In genomic region chr4:61520688-61521160, GRCh38 we compare ENCODE assay signal across 15 cellular contexts.
A peak's percentile ranks its signal among the peaks of the same experiment; 100 is the strongest.
DNase-seq lines count a peak whose midpoint lies in the region; ATAC-seq and TF ChIP-seq lines count a peak whose summit lies in the region.
"Had no signal": no experiment of that assay in that cellular context is flagged by ENCODE, and none has a peak within 500 bp of the region (broad histone marks: within the 10 kb centered on the region; RNA-seq: fewer than 3 reads in every experiment).

No MANE protein-coding gene starts in this region.

- H2BK15ac ChIP-seq in mesendoderm (replicated peaks; ENCODE audit: low read depth), result no peak overlapping the region

- no peak overlapping the region for H2AK5ac ChIP-seq in mesendoderm (ENCODE audit: low read length)

- no peaks in the 10 kb centered on the region for H3F3A ChIP-seq in GM23338 (replicated peaks; ENCODE audit: low read depth)

- H2BK5ac ChIP-seq in mesendoderm (ENCODE audit: low read length), result no peak overlapping the region

- H4K5ac ChIP-seq in mesendoderm (ENCODE audit: low read length), result no peak overlapping the region

- intact Hi-C loops in sciatic nerve (cut with DNase I) (no loop called here), thyroid gland (cut with DNase I) (no loop called here)

- no peaks in the 10 kb centered on the region for H3K9me2 ChIP-seq in GM23338 (ENCODE audit: insufficient read depth)

- H2BK120ac ChIP-seq in mesendoderm (ENCODE audit: low read depth, low read length), result no peak overlapping the region

- H3K4ac ChIP-seq in mesendoderm (ENCODE audit: low read depth, low read length), result no peak overlapping the region

- no peaks in the 10 kb centered on the region for H4K20me1 ChIP-seq in GM23338 (replicated peaks; ENCODE audit: insufficient read depth)
- no peaks in the 10 kb centered on the region for H4K20me1 ChIP-seq in osteoblast (ENCODE audit: insufficient read depth, low read length)
- H4K20me1 ChIP-seq: BLaER1 treated with 17β-estradiol and CSF1 and Interleukin-3, amounts not matched to agents 10 nM and 100 nM had no signal

- WGBS in mesendoderm (ENCODE audit: extremely low coverage, insufficient coverage, low lambda C conversion rate), result no CpG with 5 or more reads among the region's 1 CpG
- WGBS in thyroid gland, 2 donors, result 86 to 88% methylated on average over 1 of the region's 1 CpG

- H3K9me3 ChIP-seq in osteoblast (ENCODE audit: low read depth, low read length) (peaks cover 6% of the 10 kb centered on the region), thyroid gland (no peaks in the 10 kb centered on the region)
- H3K9me3 ChIP-seq: BLaER1 treated with 17β-estradiol and CSF1 and Interleukin-3, amounts not matched to agents 10 nM and 100 nM; esophagus muscularis mucosa; sigmoid colon; suprapubic skin had no signal

- no peak overlapping the region for H2AFZ ChIP-seq in GM23338
- no peak overlapping the region for H2AFZ ChIP-seq in osteoblast (ENCODE audit: low read length)

- H3K4me2 ChIP-seq in GM23338 (peak overlapping the region; percentile 42), mesendoderm (ENCODE audit: low read length) (no peak overlapping the region), osteoblast (ENCODE audit: insufficient read depth, low read length) (no peak overlapping the region)
- H3K4me2 ChIP-seq: BLaER1 treated with 17β-estradiol and CSF1 and Interleukin-3, amounts not matched to agents 10 nM and 100 nM had no signal

- H3K4me1 ChIP-seq in GM23338 (ENCODE audit: insufficient read depth) (peaks cover 41% of the 10 kb centered on the region), mesendoderm (ENCODE audit: control insufficient read depth, low read depth, low read length) (no peaks in the 10 kb centered on the region), osteoblast (ENCODE audit: insufficient read depth, low read length) (no peaks in the 10 kb centered on the region), thyroid gland (no peaks in the 10 kb centered on the region)
- H3K4me1 ChIP-seq: esophagus muscularis mucosa, sigmoid colon, suprapubic skin had no signal

- H3K27me3 Mint-ChIP-seq in GM23338 (ENCODE audit: insufficient read depth, low read depth, poor library complexity), result peaks cover 4% of the 10 kb centered on the region
- H3K27me3 Mint-ChIP-seq: activated CD4-positive, alpha-beta T cell treated with anti-CD3 and anti-CD28 coated beads, Interleukin-2, amount 10 ng/mL, durations not matched to agents 7 days and 5 days had no signal

- H3K18ac ChIP-seq in mesendoderm (ENCODE audit: low read length), result no peak overlapping the region

- H3K56ac ChIP-seq in mesendoderm (ENCODE audit: low read length), result no peak overlapping the region

- H3K9me3 Mint-ChIP-seq in GM23338, result no peaks in the 10 kb centered on the region
- H3K9me3 Mint-ChIP-seq: activated CD4-positive, alpha-beta T cell treated with anti-CD3 and anti-CD28 coated beads, Interleukin-2, amount 10 ng/mL, durations not matched to agents 7 days and 5 days had no signal

- no peak overlapping the region for H3K9ac ChIP-seq in mesendoderm (ENCODE audit: low read length)
- H3K9ac ChIP-seq: BLaER1 treated with 17β-estradiol and CSF1 and Interleukin-3, amounts not matched to agents 10 nM and 100 nM had no signal

- TF ChIP-seq CTCF in GM23338 (conservative IDR thresholded peaks at IDR 0.05; ENCODE audit: low read depth in 2 of 2), result no peak
- no peak for TF ChIP-seq CTCF in brain microvascular endothelial cell (IDR thresholded peaks at IDR 0.05; ENCODE audit: low read depth, low read length, missing control alignments)
- TF ChIP-seq CTCF in osteoblast (IDR thresholded peaks at IDR 0.05; ENCODE audit: extremely low read depth, low read depth, low read length), result no peak
- no peak for TF ChIP-seq CTCF in thyroid gland (IDR thresholded peaks at IDR 0.05)

- H3K23ac ChIP-seq in mesendoderm (ENCODE audit: low read length), result no peak overlapping the region

- in situ Hi-C loops in brain microvascular endothelial cell (cut with HindIII; ENCODE audit: low pct_ligation_motif_present, low sequenced_read_pairs), result no loop called here

- H3K27me3 ChIP-seq in GM23338 (ENCODE audit: insufficient read depth), result no peaks in the 10 kb centered on the region
- H3K27me3 ChIP-seq in brain microvascular endothelial cell (replicated peaks), result no peaks in the 10 kb centered on the region
- H3K27me3 ChIP-seq in mesendoderm (ENCODE audit: insufficient read depth, low read length, poor library complexity), result no peaks in the 10 kb centered on the region
- no peaks in the 10 kb centered on the region for H3K27me3 ChIP-seq in osteoblast (ENCODE audit: insufficient read depth, low read length)
- no peaks in the 10 kb centered on the region for H3K27me3 ChIP-seq in thyroid gland
- H3K27me3 ChIP-seq: BLaER1 treated with 17β-estradiol and CSF1 and Interleukin-3, amounts not matched to agents 10 nM and 100 nM; sigmoid colon; suprapubic skin had no signal

- H3K4me3 Mint-ChIP-seq in GM23338, result peak overlapping the region; percentile 31
- H3K4me3 Mint-ChIP-seq: activated CD4-positive, alpha-beta T cell treated with anti-CD3 and anti-CD28 coated beads, Interleukin-2, amount 10 ng/mL, durations not matched to agents 7 days and 5 days had no signal

- H3K79me2 ChIP-seq in GM23338 (replicated peaks; ENCODE audit: insufficient read depth) (no peaks in the 10 kb centered on the region), mesendoderm (ENCODE audit: control insufficient read depth, insufficient read depth, low read length) (no peaks in the 10 kb centered on the region), osteoblast (ENCODE audit: insufficient read depth, low read length) (no peaks in the 10 kb centered on the region)

- H3K36me3 Mint-ChIP-seq in GM23338 (ENCODE audit: low read depth), result no peaks in the 10 kb centered on the region

- peak; percentile 60 for DNase-seq in GM23338 (ENCODE audit: low spot score)
- peak; percentile 13 for DNase-seq in MV-4-11 (lab: John Stamatoyannopoulos, UW)
- DNase-seq in brain microvascular endothelial cell, result peak; percentile 88
- peak; percentile 49 for DNase-seq in mesendoderm
- no peak for DNase-seq in osteoblast (ENCODE audit: insufficient read length, low spot score, missing footprints)
- DNase-seq in sciatic nerve (ENCODE audit: low spot score), result no peak
- DNase-seq in thyroid gland, result no peak
- no peak for DNase-seq in LoVo (ENCODE audit: low spot score)
- DNase-seq: activated CD4-positive, alpha-beta T cell treated with anti-CD3 and anti-CD28 coated beads, Interleukin-2, amount 10 ng/mL, durations not matched to agents 7 days and 5 days; NCI-H1417 treated with DMSO at 0.1 percent for 48 hours; sigmoid colon had no signal

- peak; percentile 16; the same call in 2 of the 3 replicates for ATAC-seq in GM23338
- no peak for ATAC-seq in sciatic nerve

- H4K8ac ChIP-seq in mesendoderm (ENCODE audit: low read depth, low read length), result no peak overlapping the region

- peak overlapping the region; percentile 94 for H3K27ac Mint-ChIP-seq in GM23338
- H3K27ac Mint-ChIP-seq: activated CD4-positive, alpha-beta T cell treated with anti-CD3 and anti-CD28 coated beads, Interleukin-2, amount 10 ng/mL, durations not matched to agents 7 days and 5 days; activated T-helper 2 cell treated with anti-CD3 and anti-CD28 coated beads, Interferon-gamma antibody, Interleukin-2, Interleukin-4, amounts not matched to agents 10 μg/mL and 5 μg/mL and 100 μg/mL, durations not matched to agents 14 hours and 24 hours and 36 hours had no signal

- H3K4me1 Mint-ChIP-seq in GM23338, result peaks cover 51% of the 10 kb centered on the region
- H3K4me1 Mint-ChIP-seq: activated CD4-positive, alpha-beta T cell treated with anti-CD3 and anti-CD28 coated beads, Interleukin-2, amount 10 ng/mL, durations not matched to agents 7 days and 5 days had no signal

- no peak for TF ChIP-seq POLR2A in thyroid gland (IDR thresholded peaks at IDR 0.05)

- no peaks in the 10 kb centered on the region for H3K36me3 ChIP-seq in GM23338 (ENCODE audit: insufficient read depth)
- no peaks in the 10 kb centered on the region for H3K36me3 ChIP-seq in brain microvascular endothelial cell (replicated peaks)
- no peaks in the 10 kb centered on the region for H3K36me3 ChIP-seq in mesendoderm (ENCODE audit: control insufficient read depth, insufficient read depth, low read length)
- no peaks in the 10 kb centered on the region for H3K36me3 ChIP-seq in osteoblast (ENCODE audit: insufficient read depth, low read length)
- H3K36me3 ChIP-seq in thyroid gland, result no peaks in the 10 kb centered on the region
- H3K36me3 ChIP-seq: BLaER1 treated with 17β-estradiol and CSF1 and Interleukin-3, amounts not matched to agents 10 nM and 100 nM; esophagus muscularis mucosa; sigmoid colon; suprapubic skin had no signal

- H3K4me3 ChIP-seq in GM23338, result peak overlapping the region; percentile 8; the same call in 1 of the 2 replicates
- H3K4me3 ChIP-seq in brain microvascular endothelial cell (ENCODE audit: low read depth, low read length), result no peak overlapping the region
- H3K4me3 ChIP-seq in mesendoderm (ENCODE audit: low read length), result no peak overlapping the region
- H3K4me3 ChIP-seq in osteoblast (ENCODE audit: insufficient read depth, low read length), result no peak overlapping the region
- H3K4me3 ChIP-seq in thyroid gland (replicated peaks in 1 of 3), result no peak overlapping the region
- H3K4me3 ChIP-seq: BLaER1 treated with 17β-estradiol and CSF1 and Interleukin-3, amounts not matched to agents 10 nM and 100 nM; esophagus muscularis mucosa; sigmoid colon; suprapubic skin had no signal

- H3K79me1 ChIP-seq in mesendoderm (ENCODE audit: low read length), result no peaks in the 10 kb centered on the region

- peak overlapping the region; percentile 83 for H3K27ac ChIP-seq in GM23338 (ENCODE audit: low read depth)
- H3K27ac ChIP-seq in brain microvascular endothelial cell, result peak overlapping the region; percentile 65
- H3K27ac ChIP-seq in mesendoderm (ENCODE audit: low read depth, low read length), result no peak overlapping the region
- H3K27ac ChIP-seq in osteoblast (ENCODE audit: low read depth, low read length), result no peak overlapping the region
- H3K27ac ChIP-seq in thyroid gland, result no peak overlapping the region
- H3K27ac ChIP-seq: BLaER1 treated with 17β-estradiol and CSF1 and Interleukin-3, amounts not matched to agents 10 nM and 100 nM; esophagus muscularis mucosa; sigmoid colon; suprapubic skin had no signal

Comparison
In these comparisons a context has a peak if more than half of its experiments do, and no peak if none do; other contexts are left out.
1. DNase-seq: peak in GM23338 (single experiment), MV-4-11 (single experiment), brain microvascular endothelial cell (single experiment) and mesendoderm (single experiment); none in osteoblast (single experiment), sciatic nerve (single experiment), thyroid gland (0 of 2) and LoVo (single experiment).
2. H3K27ac ChIP-seq: peak in GM23338 (single experiment) and brain microvascular endothelial cell (single experiment); none in mesendoderm (single experiment), osteoblast (single experiment) and thyroid gland (0 of 3).